ENCODE assay signal across 16 cellular contexts in genomic region chr2:189874571-189875320, GRCh38.
DNase-seq lines count a peak whose midpoint lies in the region; ATAC-seq and TF ChIP-seq lines count a peak whose summit lies in the region.
"Had no signal": no experiment of that assay in that cellular context is flagged by ENCODE, and none has a peak within 500 bp of the region (broad histone marks: within the 10 kb centered on the region; RNA-seq: fewer than 3 reads in every experiment).

No MANE protein-coding gene starts in this region.

- intact Hi-C loops in activated B cell treated with CpG ODN at 0.5 μM for 24 hours (cut with micrococcal nuclease) (no loop called here), natural killer cell (cut with micrococcal nuclease) (no loop called here), psoas muscle (cut with DNase I) (no loop called here), sciatic nerve (cut with DNase I) (no loop called here)
- intact Hi-C loops in CD4-positive, alpha-beta memory T cell (cut with micrococcal nuclease): no loop called here

- POLR2A ChIA-PET in activated B cell treated with CpG ODN at 0.5 μM for 24 hours (lab: Charles Lee): no interaction called here
- POLR2A ChIA-PET in CD4-positive, alpha-beta memory T cell (lab: Charles Lee; ENCODE audit: partially characterized antibody): no interaction called here

- no peak for DNase-seq in activated CD4-positive, CD25-positive, alpha-beta regulatory T cell (lab: John Stamatoyannopoulos, UW)
- DNase-seq in activated B cell treated with CpG ODN at 0.5 μM for 24 hours (no peak), natural killer cell (no peak), psoas muscle (no peak), sciatic nerve (ENCODE audit: low spot score) (no peak)
- no peak for DNase-seq in CD4-positive, alpha-beta memory T cell
- DNase-seq: DMS153, left lung, NCI-H226, nucleus accumbens, WERI-Rb-1 had no signal

- H3K4me1 ChIP-seq in CD4-positive, alpha-beta memory T cell (ENCODE audit: insufficient read depth, low read length): no peaks in the 10 kb centered on the region
- no peaks in the 10 kb centered on the region for H3K4me1 ChIP-seq in psoas muscle

- H3K9me3 ChIP-seq in CD4-positive, alpha-beta memory T cell (ENCODE audit: control insufficient read depth in 1 of 2, low read length in 2 of 2): no peaks in the 10 kb centered on the region
- H3K9me3 ChIP-seq in psoas muscle: no peaks in the 10 kb centered on the region
- H3K9me3 ChIP-seq: left lung had no signal

- H3K4me3 Mint-ChIP-seq in activated B cell treated with CpG ODN at 0.5 μM for 24 hours: no peak overlapping the region
- peak overlapping the region; percentile 11 for H3K4me3 Mint-ChIP-seq in natural killer cell
- peak overlapping the region in 1 of 8 donors; percentile 50 for H3K4me3 Mint-ChIP-seq in CD4-positive, alpha-beta memory T cell
- H3K4me3 Mint-ChIP-seq: activated naive CD4-positive, alpha-beta T cell treated with anti-CD3 and anti-CD28 coated beads, Interleukin-2, amount 50 U/mL, for 24 hours; stimulated activated memory B cell treated with anti-CD40 and anti-IgM and Interleukin-4, amounts not matched to agents 10 μg/mL and 1 μg/mL and 100 μg/mL, for 72 hours had no signal

- H3K36me3 Mint-ChIP-seq in activated B cell treated with CpG ODN at 0.5 μM for 24 hours (ENCODE audit: low read depth) (peaks cover 32% of the 10 kb centered on the region), natural killer cell (no peaks in the 10 kb centered on the region)
- H3K36me3 Mint-ChIP-seq in CD4-positive, alpha-beta memory T cell: peaks cover 30 to 58% of the 10 kb centered on the region in 2 donors

- ATAC-seq in activated CD4-positive, CD25-positive, alpha-beta regulatory T cell treated with anti-CD3 and anti-CD28 coated beads, Interleukin-2, amount 50 U/mL, for 24 hours: peak; percentile 36 to 58
- peak; percentile 46 for ATAC-seq in HG03097 (IDR thresholded peaks at IDR 0.05; ENCODE audit: low FRiP score, unreplicated experiment)
- peak; percentile 64 for ATAC-seq in activated B cell treated with CpG ODN at 0.5 μM for 24 hours (ENCODE audit: low read depth)
- peak; percentile 46 to 62 (median 59) for ATAC-seq in natural killer cell
- ATAC-seq in psoas muscle: no peak
- ATAC-seq in sciatic nerve: no peak
- ATAC-seq: left lung; stimulated activated memory B cell treated with anti-CD40 and anti-IgM and Interleukin-4, amounts not matched to agents 10 μg/mL and 1 μg/mL and 100 μg/mL, for 72 hours had no signal

- H3K27ac Mint-ChIP-seq in activated B cell treated with CpG ODN at 0.5 μM for 24 hours (peak overlapping the region; percentile 16), natural killer cell (peak overlapping the region; percentile 51 to 55)
- peak overlapping the region in 1 of 7 donors; percentile 69 for H3K27ac Mint-ChIP-seq in CD4-positive, alpha-beta memory T cell
- H3K27ac Mint-ChIP-seq: activated naive CD4-positive, alpha-beta T cell treated with anti-CD3 and anti-CD28 coated beads, Interleukin-2, amount 50 U/mL, for 24 hours; stimulated activated memory B cell treated with anti-CD40 and anti-IgM and Interleukin-4, amounts not matched to agents 10 μg/mL and 1 μg/mL and 100 μg/mL, for 72 hours had no signal

- no peaks in the 10 kb centered on the region for H3K36me3 ChIP-seq in CD4-positive, alpha-beta memory T cell (ENCODE audit: insufficient read depth, low read length)
- peaks cover 0 to 30% of the 10 kb centered on the region in 2 donors for H3K36me3 ChIP-seq in psoas muscle (ENCODE audit: insufficient read depth in 1 of 2, low read depth in 1 of 2)

- WGBS in psoas muscle, 3 donors: 93% methylated on average over 4 of the region's 4 CpGs

- H3K27me3 ChIP-seq in CD4-positive, alpha-beta memory T cell (ENCODE audit: insufficient read depth, low read length): no peaks in the 10 kb centered on the region
- no peaks in the 10 kb centered on the region for H3K27me3 ChIP-seq in psoas muscle (ENCODE audit: insufficient read depth in 3 of 3, low read length in 2 of 3)
- H3K27me3 ChIP-seq: left lung had no signal

- CTCF ChIA-PET in activated B cell treated with CpG ODN at 0.5 μM for 24 hours (lab: Charles Lee): no interaction called here
- CTCF ChIA-PET in CD4-positive, alpha-beta memory T cell (lab: Charles Lee; ENCODE audit: partially characterized antibody): no interaction called here

- no peak overlapping the region for H3K27ac ChIP-seq in CD4-positive, alpha-beta memory T cell (ENCODE audit: low read depth, low read length)
- H3K27ac ChIP-seq in psoas muscle: no peak overlapping the region
- H3K27ac ChIP-seq: 22Rv1, left lung, WERI-Rb-1 had no signal

- H3K27me3 Mint-ChIP-seq in activated B cell treated with CpG ODN at 0.5 μM for 24 hours (no peaks in the 10 kb centered on the region), natural killer cell (ENCODE audit: low read depth in 2 of 2) (no peaks in the 10 kb centered on the region)
- H3K27me3 Mint-ChIP-seq in CD4-positive, alpha-beta memory T cell: no peaks in the 10 kb centered on the region
- H3K27me3 Mint-ChIP-seq: activated naive CD4-positive, alpha-beta T cell treated with anti-CD3 and anti-CD28 coated beads, Interleukin-2, amount 50 U/mL, for 24 hours; stimulated activated memory B cell treated with anti-CD40 and anti-IgM and Interleukin-4, amounts not matched to agents 10 μg/mL and 1 μg/mL and 100 μg/mL, for 72 hours had no signal

- no peaks in the 10 kb centered on the region for H3K9me3 Mint-ChIP-seq in activated B cell treated with CpG ODN at 0.5 μM for 24 hours
- H3K9me3 Mint-ChIP-seq in natural killer cell: peaks cover 2% of the 10 kb centered on the region in 2 donors
- peaks cover 0 to 2% (median 0%) of the 10 kb centered on the region in 8 donors for H3K9me3 Mint-ChIP-seq in CD4-positive, alpha-beta memory T cell
- H3K9me3 Mint-ChIP-seq: activated naive CD4-positive, alpha-beta T cell treated with anti-CD3 and anti-CD28 coated beads, Interleukin-2, amount 50 U/mL, for 24 hours had no signal

- no peak overlapping the region for H3K4me3 ChIP-seq in CD4-positive, alpha-beta memory T cell (ENCODE audit: low read length in 2 of 2)
- no peak overlapping the region for H3K4me3 ChIP-seq in psoas muscle
- H3K4me3 ChIP-seq: left lung had no signal

- H3K4me1 Mint-ChIP-seq in activated B cell treated with CpG ODN at 0.5 μM for 24 hours: peaks cover 18% of the 10 kb centered on the region
- H3K4me1 Mint-ChIP-seq in natural killer cell: peaks cover 10 to 12% of the 10 kb centered on the region in 2 donors
- peaks cover 5 to 14% (median 8%) of the 10 kb centered on the region in 4 donors for H3K4me1 Mint-ChIP-seq in CD4-positive, alpha-beta memory T cell

- TF ChIP-seq CTCF in activated B cell treated with CpG ODN at 0.5 μM for 24 hours (IDR thresholded peaks at IDR 0.05) (no peak), natural killer cell (IDR thresholded peaks at IDR 0.05) (no peak), psoas muscle (IDR thresholded peaks at IDR 0.05) (no peak)

Comparison
In these comparisons a context has a peak if more than half of its experiments do, and no peak if none do; other contexts are left out.
1. ATAC-seq: peak in activated CD4-positive, CD25-positive, alpha-beta regulatory T cell treated with anti-CD3 and anti-CD28 coated beads, Interleukin-2, amount 50 U/mL, for 24 hours (2 of 2), HG03097 (single experiment), activated B cell treated with CpG ODN at 0.5 μM for 24 hours (single experiment) and natural killer cell (3 of 3); none in psoas muscle (0 of 4) and sciatic nerve (single experiment).